Comparison of ENCODE assay signal across 9 cellular contexts in genomic region chr3:156751461-156752025, GRCh38.
DNase-seq lines count a peak whose midpoint lies in the region; ATAC-seq and TF ChIP-seq lines count a peak whose summit lies in the region.
"Had no signal": no experiment of that assay in that cellular context is flagged by ENCODE, and none has a peak within 500 bp of the region (broad histone marks: within the 10 kb centered on the region; RNA-seq: fewer than 3 reads in every experiment).

No MANE protein-coding gene starts in this region.

- H3K27me3 ChIP-seq in HUES48 (ENCODE audit: control insufficient read depth, insufficient read depth, low read length) = no peaks in the 10 kb centered on the region
- no peaks in the 10 kb centered on the region for H3K27me3 ChIP-seq in mammary epithelial cell (ENCODE audit: insufficient read depth, low read length)
- no peaks in the 10 kb centered on the region for H3K27me3 ChIP-seq in thoracic aorta (replicated peaks; ENCODE audit: insufficient read depth)
- no peaks in the 10 kb centered on the region for H3K27me3 ChIP-seq in Peyer's patch
- no peaks in the 10 kb centered on the region for H3K27me3 ChIP-seq in Karpas-422 (ENCODE audit: low read length)

- CTCF ChIA-PET in mammary epithelial cell (lab: Charles Lee; ENCODE audit: low non-redundant PET) = interaction anchor here (1.0 kb wide), 1 partner anchor 331 kb away, joined by 4 read pairs; no protein-coding TSS in a partner anchor

- peaks cover 34% of the 10 kb centered on the region for H3K4me1 ChIP-seq in HUES48 (ENCODE audit: control insufficient read depth, insufficient read depth, low read length)
- peaks cover 27% of the 10 kb centered on the region for H3K4me1 ChIP-seq in mammary epithelial cell (ENCODE audit: insufficient read depth, low read length)
- H3K4me1 ChIP-seq in thoracic aorta (ENCODE audit: control insufficient read depth in 1 of 2, low read depth in 2 of 2) = peaks cover 0 to 5% of the 10 kb centered on the region in 2 donors
- H3K4me1 ChIP-seq in Peyer's patch = no peaks in the 10 kb centered on the region
- peaks cover 12% of the 10 kb centered on the region for H3K4me1 ChIP-seq in Karpas-422 (ENCODE audit: low read length)

- H3K27ac ChIP-seq in HUES48 (ENCODE audit: low read depth, low read length) (peak overlapping the region; percentile 79), mammary epithelial cell (ENCODE audit: insufficient read depth, low read depth, low read length) (peak overlapping the region; percentile 94), thoracic aorta (no peak overlapping the region), Peyer's patch (no peak overlapping the region), Karpas-422 (ENCODE audit: low read length) (no peak overlapping the region)

- TF ChIP-seq CTCF in mammary epithelial cell (conservative IDR thresholded peaks at IDR 0.05 in 1 of 2, IDR thresholded peaks at IDR 0.05 in 1 of 2; ENCODE audit: extremely low read depth in 1 of 2, insufficient read depth in 1 of 2, low read depth in 1 of 2, low read length in 2 of 2) (peak in 1 of 2 donors; percentile 29), thoracic aorta (IDR thresholded peaks at IDR 0.05) (no peak), Peyer's patch (IDR thresholded peaks at IDR 0.05) (no peak)

- in situ Hi-C loops in mammary epithelial cell (cut with MboI; ENCODE audit: low sequenced_read_pairs in 2 of 2) = no loop called here

- no peak for TF ChIP-seq POLR2A in Peyer's patch (IDR thresholded peaks at IDR 0.05)

- under 1% methylated on average over 15 of the region's 15 CpGs for WGBS in mammary epithelial cell (ENCODE audit: low coverage, missing lambda C conversion rate)

- BruUV-seq in mammary epithelial cell (replicated peaks; lab: Mats Ljungman, UMichigan) = TSS peak; percentile 73

- intact Hi-C loops in mammary epithelial cell (cut with micrococcal nuclease) = loop anchor here (1.0 to 2.0 kb wide), 5 partner anchors 33 to 380 kb away; no protein-coding TSS in a partner anchor

- dilution Hi-C loops in mammary epithelial cell (cut with HindIII; ENCODE audit: low sequenced_read_pairs) = loop anchor here (5.0 kb wide), 1 partner anchor 66 kb away; no protein-coding TSS in a partner anchor

- DNase-seq in mammary epithelial cell = peak; percentile 87
- DNase-seq in iPS-NIHi7 (ENCODE audit: extremely low spot score) = peak; percentile 88
- DNase-seq in thoracic aorta (ENCODE audit: low spot score) = no peak
- DNase-seq in Peyer's patch = no peak
- no peak for DNase-seq in Karpas-422

- H3K4me3 ChIP-seq in HUES48 (ENCODE audit: low read depth, low read length) (0 out of 2 replicates have a peak overlapping the region, but pooled peaks have one; percentile 3), mammary epithelial cell (replicated peaks in 1 of 3; ENCODE audit: insufficient read depth in 1 of 3, low read depth in 2 of 3, low read length in 3 of 3) (peak overlapping the region in 1 of 3 experiments; percentile 2), thoracic aorta (peak overlapping the region; percentile 27), Peyer's patch (no peak overlapping the region), Karpas-422 (ENCODE audit: low read length) (no peak overlapping the region)
- H3K4me3 ChIP-seq: K562 had no signal

- H4K20me1 ChIP-seq in mammary epithelial cell (ENCODE audit: insufficient read depth, low read length) (no peaks in the 10 kb centered on the region), Karpas-422 (ENCODE audit: insufficient read depth, low read depth, low read length) (no peaks in the 10 kb centered on the region)

- ATAC-seq in thoracic aorta (ENCODE audit: insufficient number of reproducible peaks, low FRiP score, low read depth) (no peak), GM19351 (IDR thresholded peaks at IDR 0.05; ENCODE audit: unreplicated experiment) (no peak), GM18519 (IDR thresholded peaks at IDR 0.05; ENCODE audit: low FRiP score, unreplicated experiment) (no peak)
- ATAC-seq: K562 had no signal

- no peaks in the 10 kb centered on the region for H3K9me3 ChIP-seq in HUES48 (ENCODE audit: control insufficient read depth, insufficient read depth, low read length)
- H3K9me3 ChIP-seq in mammary epithelial cell (replicated peaks; ENCODE audit: insufficient read depth, low read length) = peaks cover 18% of the 10 kb centered on the region
- H3K9me3 ChIP-seq in thoracic aorta = no peaks in the 10 kb centered on the region
- peaks cover 0 to 5% (median 0%) of the 10 kb centered on the region in 4 donors for H3K9me3 ChIP-seq in Peyer's patch
- H3K9me3 ChIP-seq in Karpas-422 (ENCODE audit: low read length) = no peaks in the 10 kb centered on the region

- H2AFZ ChIP-seq in mammary epithelial cell (ENCODE audit: low read depth, low read length) = peak overlapping the region; percentile 80
- H2AFZ ChIP-seq in Karpas-422 (ENCODE audit: low read length) = no peak overlapping the region

- H3K9me2 ChIP-seq in Karpas-422 (replicated peaks; ENCODE audit: insufficient read depth, low read length) = no peaks in the 10 kb centered on the region

- H3K9ac ChIP-seq in HUES48 (ENCODE audit: low read depth, low read length) = peak overlapping the region; percentile 27; the same call in 1 of the 2 replicates
- peak overlapping the region; percentile 93 for H3K9ac ChIP-seq in mammary epithelial cell (ENCODE audit: insufficient read depth, low read length)
- H3K9ac ChIP-seq in Karpas-422 (ENCODE audit: low read length) = no peak overlapping the region

- no peaks in the 10 kb centered on the region for H3K36me3 ChIP-seq in HUES48 (ENCODE audit: control insufficient read depth, insufficient read depth, low read length)
- H3K36me3 ChIP-seq in mammary epithelial cell (ENCODE audit: insufficient read depth, low read length) = no peaks in the 10 kb centered on the region
- H3K36me3 ChIP-seq in thoracic aorta = no peaks in the 10 kb centered on the region
- no peaks in the 10 kb centered on the region for H3K36me3 ChIP-seq in Peyer's patch
- H3K36me3 ChIP-seq in Karpas-422 (ENCODE audit: insufficient read depth, low read length) = no peaks in the 10 kb centered on the region

- H3K4me2 ChIP-seq in mammary epithelial cell (ENCODE audit: insufficient read depth, low read depth, low read length) = peak overlapping the region; percentile 54
- no peak overlapping the region for H3K4me2 ChIP-seq in Karpas-422 (ENCODE audit: low read depth, low read length, poor library complexity, severe bottlenecking)

- H3K79me2 ChIP-seq in mammary epithelial cell (ENCODE audit: insufficient read depth, low read length) = peaks cover 7% of the 10 kb centered on the region
- no peaks in the 10 kb centered on the region for H3K79me2 ChIP-seq in Karpas-422 (ENCODE audit: low read length)

Comparison
In these comparisons a context has a peak if more than half of its experiments do, and no peak if none do; other contexts are left out.
1. H3K27ac ChIP-seq: peak in HUES48 (single experiment) and mammary epithelial cell (single experiment); none in thoracic aorta (0 of 2), Peyer's patch (0 of 4) and Karpas-422 (single experiment).
2. H3K4me3 ChIP-seq: peak in HUES48 (single experiment) and thoracic aorta (single experiment); none in Peyer's patch (0 of 4) and Karpas-422 (single experiment).
3. DNase-seq: peak in mammary epithelial cell (single experiment) and iPS-NIHi7 (single experiment); none in thoracic aorta (single experiment), Peyer's patch (0 of 3) and Karpas-422 (single experiment).